ENCODE assay signal across 15 cellular contexts in genomic region chrX:44765556-44765955, GRCh38.
DNase-seq lines count a peak whose midpoint lies in the region; ATAC-seq, FAIRE-seq and TF ChIP-seq lines count a peak whose summit lies in the region.
"Had no signal": no experiment of that assay in that cellular context is flagged by ENCODE, and none has a peak within 500 bp of the region (broad histone marks: within the 10 kb centered on the region; RNA-seq: fewer than 3 reads in every experiment).

No MANE protein-coding gene starts in this region.

- H3K27ac Mint-ChIP-seq in activated CD4-positive, alpha-beta memory T cell treated with anti-CD3 and anti-CD28 coated beads for 36 hours = no peak overlapping the region
- H3K27ac Mint-ChIP-seq in activated T-helper 2 cell treated with anti-CD3 and anti-CD28 coated beads, Interferon-gamma antibody, Interleukin-2, Interleukin-4, amounts not matched to agents 10 μg/mL and 5 μg/mL and 100 μg/mL, durations not matched to agents 14 hours and 24 hours and 36 hours = no peak overlapping the region

- dilution Hi-C loops in endothelial cell of umbilical vein (cut with MboI; ENCODE audit: extremely low pct_ligation_motif_present, low sequenced_read_pairs) = no loop called here

- H3K79me2 ChIP-seq in DOHH2 (ENCODE audit: control insufficient read depth, low read length) (no peaks in the 10 kb centered on the region), endothelial cell of umbilical vein (ENCODE audit: control insufficient read depth, insufficient read depth, low read length) (no peaks in the 10 kb centered on the region)

- H3K27me3 ChIP-seq in DOHH2 (ENCODE audit: control insufficient read depth, low read length) (no peaks in the 10 kb centered on the region), MG63 (no peaks in the 10 kb centered on the region), endothelial cell of umbilical vein (ENCODE audit: control insufficient read depth in 2 of 2, insufficient read depth in 2 of 2, low read length in 2 of 2) (no peaks in the 10 kb centered on the region), stomach (no peaks in the 10 kb centered on the region)

- TF ChIP-seq CTCF in DOHH2 (IDR thresholded peaks at IDR 0.05; ENCODE audit: low read depth, low read length, poor library complexity, severe bottlenecking) (no peak), endothelial cell of umbilical vein (IDR thresholded peaks at IDR 0.05; ENCODE audit: extremely low read depth in 1 of 2, insufficient read depth in 1 of 2, low read depth in 1 of 2, low read length in 2 of 2) (no peak), stomach (IDR thresholded peaks at IDR 0.05) (no peak)

- no peaks in the 10 kb centered on the region for H4K20me1 ChIP-seq in DOHH2 (ENCODE audit: control insufficient read depth, insufficient read depth, low read depth, low read length)
- no peaks in the 10 kb centered on the region for H4K20me1 ChIP-seq in endothelial cell of umbilical vein (replicated peaks; ENCODE audit: control insufficient read depth, extremely low read depth, insufficient read depth, low read length)

- H3K27ac ChIP-seq in DOHH2 (ENCODE audit: low read depth, low read length) (0 out of 2 replicates have a peak overlapping the region, but pooled peaks have one; percentile 2), endothelial cell of umbilical vein (ENCODE audit: insufficient read depth, low read depth, low read length) (no peak overlapping the region), stomach (no peak overlapping the region)

- no peak for TF ChIP-seq POLR2A in endothelial cell of umbilical vein (IDR thresholded peaks at IDR 0.05; ENCODE audit: low read depth, low read length)
- TF ChIP-seq POLR2A in stomach (IDR thresholded peaks at IDR 0.05) = no peak

- FAIRE-seq in endothelial cell of umbilical vein (lab: Jason Lieb, UNC) = no peak

- no peak overlapping the region for H3K9ac ChIP-seq in endothelial cell of umbilical vein (replicated peaks; ENCODE audit: extremely low read depth, insufficient read depth, low read length)

- POLR2A ChIA-PET in endothelial cell of umbilical vein (lab: Charles Lee) = no interaction called here
- POLR2A ChIA-PET in activated CD4-positive, alpha-beta memory T cell treated with anti-CD3 and anti-CD28 coated beads for 36 hours (lab: Charles Lee) = no interaction called here

- H3K4me1 ChIP-seq in DOHH2 (ENCODE audit: control insufficient read depth, low read length) (peaks cover 57% of the 10 kb centered on the region), endothelial cell of umbilical vein (ENCODE audit: control insufficient read depth, extremely low read depth, insufficient read depth, low read length) (peaks cover 4% of the 10 kb centered on the region), stomach (no peaks in the 10 kb centered on the region)

- CTCF ChIA-PET in endothelial cell of umbilical vein (lab: Charles Lee) = no interaction called here
- CTCF ChIA-PET in activated CD4-positive, alpha-beta memory T cell treated with anti-CD3 and anti-CD28 coated beads for 36 hours (lab: Charles Lee) = no interaction called here

- H3K9me2 ChIP-seq in DOHH2 (replicated peaks; ENCODE audit: control insufficient read depth, low read length) = no peaks in the 10 kb centered on the region

- H3K4me3 Mint-ChIP-seq in activated CD4-positive, alpha-beta memory T cell treated with anti-CD3 and anti-CD28 coated beads for 36 hours = no peak overlapping the region
- H3K4me3 Mint-ChIP-seq in activated T-helper 2 cell treated with anti-CD3 and anti-CD28 coated beads, Interferon-gamma antibody, Interleukin-2, Interleukin-4, amounts not matched to agents 10 μg/mL and 5 μg/mL and 100 μg/mL, durations not matched to agents 14 hours and 24 hours and 36 hours (ENCODE audit: low read depth) = no peak overlapping the region
- H3K4me3 Mint-ChIP-seq: CD4-positive, alpha-beta memory T cell had no signal

- H3K4me3 ChIP-seq in DOHH2 (ENCODE audit: low read length) (no peak overlapping the region), MG63 (no peak overlapping the region), endothelial cell of umbilical vein (replicated peaks in 1 of 3; ENCODE audit: insufficient read depth in 1 of 3, low read depth in 1 of 3, low read length in 3 of 3) (no peak overlapping the region), stomach (no peak overlapping the region)

- peaks cover 1% of the 10 kb centered on the region for H3K27me3 Mint-ChIP-seq in activated CD4-positive, alpha-beta memory T cell treated with anti-CD3 and anti-CD28 coated beads for 36 hours
- no peaks in the 10 kb centered on the region for H3K27me3 Mint-ChIP-seq in activated T-helper 2 cell treated with anti-CD3 and anti-CD28 coated beads, Interferon-gamma antibody, Interleukin-2, Interleukin-4, amounts not matched to agents 10 μg/mL and 5 μg/mL and 100 μg/mL, durations not matched to agents 14 hours and 24 hours and 36 hours (ENCODE audit: low read depth)

- H3K9me3 Mint-ChIP-seq in activated CD4-positive, alpha-beta memory T cell treated with anti-CD3 and anti-CD28 coated beads for 36 hours = no peaks in the 10 kb centered on the region
- no peaks in the 10 kb centered on the region for H3K9me3 Mint-ChIP-seq in activated T-helper 2 cell treated with anti-CD3 and anti-CD28 coated beads, Interferon-gamma antibody, Interleukin-2, Interleukin-4, amounts not matched to agents 10 μg/mL and 5 μg/mL and 100 μg/mL, durations not matched to agents 14 hours and 24 hours and 36 hours

- H3K4me2 ChIP-seq in DOHH2 (ENCODE audit: low read length) = 0 out of 2 replicates have a peak overlapping the region, but pooled peaks have one; percentile 4
- no peak overlapping the region for H3K4me2 ChIP-seq in endothelial cell of umbilical vein (ENCODE audit: insufficient read depth, low read length)

- ATAC-seq in HG03460 (IDR thresholded peaks at IDR 0.05; ENCODE audit: unreplicated experiment) = no peak

- DNase-seq in MG63 (peak; percentile 22), endothelial cell of umbilical vein (ENCODE audit: low read depth, low spot score) (peak; percentile 34), renal cortical epithelial cell (ENCODE audit: low read depth) (peak; percentile 19), stomach (no peak)
- no peak for DNase-seq in activated CD4-positive, alpha-beta memory T cell treated with anti-CD3 and anti-CD28 coated beads for 36 hours
- DNase-seq in activated T-helper 2 cell treated with anti-CD3 and anti-CD28 coated beads, Interferon-gamma antibody, Interleukin-2, Interleukin-4, amounts not matched to agents 10 μg/mL and 5 μg/mL and 100 μg/mL, durations not matched to agents 14 hours and 24 hours and 36 hours (ENCODE audit: low spot score) = no peak
- DNase-seq: ACHN; CD4-positive, alpha-beta memory T cell; NCI-H1417 treated with DMSO at 0.1 percent for 48 hours; NCI-H2029 treated with DMSO at 0.1 percent for 48 hours; NCI-H748 treated with DMSO at 0.1 percent for 48 hours; OCI-M1; SIG-M5 had no signal

- H3K36me3 ChIP-seq in DOHH2 (ENCODE audit: control insufficient read depth, low read length) (no peaks in the 10 kb centered on the region), MG63 (no peaks in the 10 kb centered on the region), endothelial cell of umbilical vein (ENCODE audit: control insufficient read depth in 2 of 2, extremely low read depth in 1 of 2, insufficient read depth in 2 of 2, low read length in 2 of 2) (no peaks in the 10 kb centered on the region), stomach (no peaks in the 10 kb centered on the region)

- H2AFZ ChIP-seq in endothelial cell of umbilical vein (ENCODE audit: low read depth, low read length) = no peak overlapping the region

- H3K36me3 Mint-ChIP-seq in activated CD4-positive, alpha-beta memory T cell treated with anti-CD3 and anti-CD28 coated beads for 36 hours = no peaks in the 10 kb centered on the region
- H3K36me3 Mint-ChIP-seq in activated T-helper 2 cell treated with anti-CD3 and anti-CD28 coated beads, Interferon-gamma antibody, Interleukin-2, Interleukin-4, amounts not matched to agents 10 μg/mL and 5 μg/mL and 100 μg/mL, durations not matched to agents 14 hours and 24 hours and 36 hours (ENCODE audit: low read depth) = no peaks in the 10 kb centered on the region
- H3K36me3 Mint-ChIP-seq: CD4-positive, alpha-beta memory T cell had no signal

- no peaks in the 10 kb centered on the region for H3K9me3 ChIP-seq in DOHH2 (ENCODE audit: control insufficient read depth, insufficient read depth, low read length)
- no peaks in the 10 kb centered on the region for H3K9me3 ChIP-seq in MG63
- H3K9me3 ChIP-seq in endothelial cell of umbilical vein (replicated peaks; ENCODE audit: control insufficient read depth, insufficient read depth, low read length) = no peaks in the 10 kb centered on the region
- peaks cover 0 to 7% (median 3%) of the 10 kb centered on the region in 4 donors for H3K9me3 ChIP-seq in stomach

- no peaks in the 10 kb centered on the region for H3K4me1 Mint-ChIP-seq in activated CD4-positive, alpha-beta memory T cell treated with anti-CD3 and anti-CD28 coated beads for 36 hours (ENCODE audit: low read depth)
- H3K4me1 Mint-ChIP-seq in activated T-helper 2 cell treated with anti-CD3 and anti-CD28 coated beads, Interferon-gamma antibody, Interleukin-2, Interleukin-4, amounts not matched to agents 10 μg/mL and 5 μg/mL and 100 μg/mL, durations not matched to agents 14 hours and 24 hours and 36 hours (ENCODE audit: low read depth) = no peaks in the 10 kb centered on the region
- H3K4me1 Mint-ChIP-seq: CD4-positive, alpha-beta memory T cell had no signal

- TF ChIP-seq EP300 in stomach (IDR thresholded peaks at IDR 0.05) = no peak

- 68 to 94% (median 78%) methylated on average over 2 of the region's 2 CpGs for WGBS in stomach, 5 donors

- no peaks in the 10 kb centered on the region for H3K9me1 ChIP-seq in endothelial cell of umbilical vein (replicated peaks; ENCODE audit: control insufficient read depth, extremely low read depth, insufficient read depth, low read length)

- no TSS peak for BruUV-seq in endothelial cell of umbilical vein (replicated peaks; lab: Mats Ljungman, UMichigan)

- intact Hi-C loops in endothelial cell of umbilical vein (cut with micrococcal nuclease) = no loop called here
- intact Hi-C loops in activated CD4-positive, alpha-beta memory T cell treated with anti-CD3 and anti-CD28 coated beads for 36 hours (cut with micrococcal nuclease) = no loop called here
- intact Hi-C loops in stomach (cut with DNase I; ENCODE audit: low total_unique reads) = no loop called here
- intact Hi-C loops in activated T-helper 2 cell treated with anti-CD3 and anti-CD28 coated beads, Interferon-gamma antibody, Interleukin-2, Interleukin-4, amounts not matched to agents 10 μg/mL and 5 μg/mL and 100 μg/mL, durations not matched to agents 14 hours and 24 hours and 36 hours (cut with micrococcal nuclease) = no loop called here

- peaks cover 3% of the 10 kb centered on the region for H3F3A ChIP-seq in DOHH2 (ENCODE audit: control insufficient read depth, insufficient read depth)

TF ChIP-seq in endothelial cell of umbilical vein, 7 proteins besides CTCF, POLR2A, EP300 and RAD21 (continues in another document):
- TF ChIP-seq, protein P1, sequence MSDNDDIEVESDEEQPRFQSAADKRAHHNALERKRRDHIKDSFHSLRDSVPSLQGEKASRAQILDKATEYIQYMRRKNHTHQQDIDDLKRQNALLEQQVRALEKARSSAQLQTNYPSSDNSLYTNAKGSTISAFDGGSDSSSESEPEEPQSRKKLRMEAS (IDR thresholded peaks at IDR 0.05; ENCODE audit: insufficient read depth, insufficient read length) = no peak
- TF ChIP-seq MYC (IDR thresholded peaks at IDR 0.05; ENCODE audit: low read depth, low read length) = no peak
- TF ChIP-seq POLR2AphosphoS5 (IDR thresholded peaks at IDR 0.05; ENCODE audit: insufficient read depth, low read depth, low read length) = no peak

Comparison
In these comparisons a context has a peak if more than half of its experiments do, and no peak if none do; other contexts are left out.
1. DNase-seq: peak in MG63 (single experiment), endothelial cell of umbilical vein (single experiment) and renal cortical epithelial cell (single experiment); none in activated CD4-positive, alpha-beta memory T cell treated with anti-CD3 and anti-CD28 coated beads for 36 hours (single experiment), stomach (single experiment) and activated T-helper 2 cell treated with anti-CD3 and anti-CD28 coated beads, Interferon-gamma antibody, Interleukin-2, Interleukin-4, amounts not matched to agents 10 μg/mL and 5 μg/mL and 100 μg/mL, durations not matched to agents 14 hours and 24 hours and 36 hours (single experiment).